In the genomic region with DNA sequence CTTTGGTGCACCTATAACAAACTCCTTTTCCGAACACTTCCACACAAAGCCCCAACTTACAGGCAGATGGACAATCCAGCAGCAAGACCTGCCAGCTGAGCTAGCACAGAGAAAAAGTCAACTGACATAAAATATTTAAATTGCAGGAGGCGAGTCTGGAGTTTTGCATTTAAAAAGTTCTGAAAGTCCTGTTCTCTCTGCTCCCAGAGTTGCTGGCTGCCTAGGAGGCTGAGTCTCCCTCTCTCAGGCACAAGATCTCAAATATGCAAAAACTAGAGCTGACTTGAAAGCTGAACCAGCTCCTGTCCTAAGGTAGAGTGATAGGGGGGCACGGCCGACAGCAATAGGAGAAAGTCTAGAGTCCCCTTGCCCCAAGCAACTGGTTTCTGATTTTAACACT, we compare ENCODE assay signal across 11 cellular contexts. TPM values are rescaled to one million over a fixed set of nuclear protein-coding genes. Genes with fewer than 3 reads are reported as not detected.
DNase-seq lines count a peak whose midpoint lies in the region; ATAC-seq and TF ChIP-seq lines count a peak whose summit lies in the region.
"Had no signal": no experiment of that assay in that cellular context is flagged by ENCODE, and none has a peak within 500 bp of the region (broad histone marks: within the 10 kb centered on the region; RNA-seq: fewer than 3 reads in every experiment).

No MANE protein-coding gene starts in this region.

- no peaks in the 10 kb centered on the region for H4K20me1 ChIP-seq in SK-N-SH (ENCODE audit: insufficient read depth)

- TF ChIP-seq CTCF in AG04450 (IDR thresholded peaks at IDR 0.05; ENCODE audit: low read depth, low read length) = no peak
- TF ChIP-seq CTCF in SK-N-SH (IDR thresholded peaks at IDR 0.05) = no peak
- TF ChIP-seq CTCF in glutamatergic neuron (IDR thresholded peaks at IDR 0.05; ENCODE audit: partially characterized antibody, unreplicated experiment) = no peak
- no peak for TF ChIP-seq CTCF in osteocyte (IDR thresholded peaks at IDR 0.05)

- H3K27me3 Mint-ChIP-seq in glutamatergic neuron (ENCODE audit: unreplicated experiment) = peaks cover 4% of the 10 kb centered on the region
- no peaks in the 10 kb centered on the region for H3K27me3 Mint-ChIP-seq in osteocyte (ENCODE audit: unreplicated experiment)
- peaks cover 21% of the 10 kb centered on the region for H3K27me3 Mint-ChIP-seq in activated T-helper 17 cell treated with anti-CD3 and anti-CD28 coated beads, Interleukin-2, amount 50 U/mL, for 72 hours

- H3K9me3 ChIP-seq in AG04450 (ENCODE audit: control insufficient read depth, insufficient read depth, low read length) (no peaks in the 10 kb centered on the region), SK-N-SH (no peaks in the 10 kb centered on the region)

- peak overlapping the region; percentile 57; the same call in 1 of the 2 replicates for H3K9ac ChIP-seq in SK-N-SH

- no peak for ATAC-seq in activated T-helper 17 cell treated with anti-CD3 and anti-CD28 coated beads, Interleukin-2, amount 50 U/mL, for 72 hours (replicated peaks)
- ATAC-seq: activated T-cell treated with anti-CD3 and anti-CD28 coated beads, Interleukin-2, amount 50 U/mL, for 4 hours had no signal

- H3K4me3 ChIP-seq in AG04450 (ENCODE audit: low read depth, low read length) (peak overlapping the region; percentile 74), SK-N-SH (ENCODE audit: low read depth in 2 of 2, low read length in 1 of 2) (peak overlapping the region; percentile 35 to 64; a peak in 3 of 4 replicates)

- peak overlapping the region; percentile 81 for H3K4me2 ChIP-seq in SK-N-SH

- CTCF ChIA-PET in AG04450 (lab: Charles Lee) = interaction anchor here (0.7 to 1.6 kb wide), 2 partner anchors 255 to 427 kb away, joined by 3 to 17 read pairs; no protein-coding TSS in a partner anchor
- CTCF ChIA-PET in SK-N-SH (lab: Yijun Ruan, JAX) = no interaction called here

- POLR2A ChIA-PET in AG04450 (lab: Yijun Ruan, JAX) (interaction anchor here (0.6 kb wide), 1 partner anchor 106 kb away, joined by 5 read pairs; no protein-coding TSS in a partner anchor), SK-N-SH (lab: Yijun Ruan, JAX) (no interaction called here)

- H3K27ac ChIP-seq in AG04450 (ENCODE audit: low read depth, low read length) (peak overlapping the region; percentile 42), SK-N-SH (ENCODE audit: low read depth in 2 of 2, low read length in 1 of 2) (peak overlapping the region in 1 of 2 experiments; percentile 70; a peak in 2 of 4 replicates)
- H3K27ac ChIP-seq: C4-2B had no signal

- peak overlapping the region; percentile 3 for H3K27ac Mint-ChIP-seq in glutamatergic neuron (ENCODE audit: unreplicated experiment)
- peak overlapping the region; percentile 62 for H3K27ac Mint-ChIP-seq in osteocyte (ENCODE audit: unreplicated experiment)
- no peak overlapping the region for H3K27ac Mint-ChIP-seq in activated T-helper 17 cell treated with anti-CD3 and anti-CD28 coated beads, Interleukin-2, amount 50 U/mL, for 72 hours

- H3K9me2 ChIP-seq in SK-N-SH = no peaks in the 10 kb centered on the region

- DNase-seq in AG04450 (ENCODE audit: low read depth, low spot score) = no peak
- DNase-seq in SK-N-SH = no peak
- DNase-seq in glutamatergic neuron = no peak
- no peak for DNase-seq in osteocyte (ENCODE audit: extremely low spot score, unreplicated experiment)
- no peak for DNase-seq in NCI-H2227 (lab: John Stamatoyannopoulos, UW; ENCODE audit: unreplicated experiment)
- DNase-seq in NCI-H1417 treated with DMSO at 0.1 percent for 48 hours (lab: John Stamatoyannopoulos, UW) = no peak
- DNase-seq in kidney glomerular epithelial cell (lab: John Stamatoyannopoulos, UW) = no peak
- DNase-seq: activated T-cell treated with anti-CD3 and anti-CD28 coated beads, Interleukin-2, amount 50 U/mL, for 4 hours; SW 1271 had no signal

- peak overlapping the region; percentile 20; the same call in 1 of the 2 replicates for H2AFZ ChIP-seq in SK-N-SH (ENCODE audit: low read depth)

- peaks cover 2% of the 10 kb centered on the region for H3K9me3 Mint-ChIP-seq in glutamatergic neuron (ENCODE audit: unreplicated experiment)
- no peaks in the 10 kb centered on the region for H3K9me3 Mint-ChIP-seq in osteocyte (ENCODE audit: unreplicated experiment)
- H3K9me3 Mint-ChIP-seq in activated T-helper 17 cell treated with anti-CD3 and anti-CD28 coated beads, Interleukin-2, amount 50 U/mL, for 72 hours = no peaks in the 10 kb centered on the region
- H3K9me3 Mint-ChIP-seq: activated T-cell treated with anti-CD3 and anti-CD28 coated beads, Interleukin-2, amount 50 U/mL, for 4 hours had no signal

- peaks cover 5 to 30% of the 10 kb centered on the region in 2 experiments; a peak in 3 of 4 replicates for H3K4me1 ChIP-seq in SK-N-SH (ENCODE audit: control insufficient read depth in 1 of 2, insufficient read depth in 2 of 2, low read depth in 1 of 2, low read length in 1 of 2)

- H3K4me1 Mint-ChIP-seq in glutamatergic neuron (ENCODE audit: low read depth, unreplicated experiment) = peaks cover 30% of the 10 kb centered on the region
- peaks cover 54% of the 10 kb centered on the region for H3K4me1 Mint-ChIP-seq in osteocyte (ENCODE audit: unreplicated experiment)
- H3K4me1 Mint-ChIP-seq in activated T-helper 17 cell treated with anti-CD3 and anti-CD28 coated beads, Interleukin-2, amount 50 U/mL, for 72 hours = no peaks in the 10 kb centered on the region

- peak overlapping the region; percentile 71 for H3K4me3 Mint-ChIP-seq in glutamatergic neuron (ENCODE audit: unreplicated experiment)
- peak overlapping the region; percentile 67 for H3K4me3 Mint-ChIP-seq in osteocyte (ENCODE audit: unreplicated experiment)
- no peak overlapping the region for H3K4me3 Mint-ChIP-seq in activated T-helper 17 cell treated with anti-CD3 and anti-CD28 coated beads, Interleukin-2, amount 50 U/mL, for 72 hours
- H3K4me3 Mint-ChIP-seq: activated T-cell treated with anti-CD3 and anti-CD28 coated beads, Interleukin-2, amount 50 U/mL, for 4 hours had no signal

- no peak for TF ChIP-seq EP300 in SK-N-SH (IDR thresholded peaks at IDR 0.05; ENCODE audit: borderline replicate concordance in 1 of 2, low read depth in 1 of 2, low read length in 1 of 2)

- no peak for TF ChIP-seq RAD21 in SK-N-SH (IDR thresholded peaks at IDR 0.05; ENCODE audit: low read length)

- H3K36me3 Mint-ChIP-seq in glutamatergic neuron (ENCODE audit: unreplicated experiment) (no peaks in the 10 kb centered on the region), osteocyte (ENCODE audit: unreplicated experiment) (no peaks in the 10 kb centered on the region)
- no peaks in the 10 kb centered on the region for H3K36me3 Mint-ChIP-seq in activated T-helper 17 cell treated with anti-CD3 and anti-CD28 coated beads, Interleukin-2, amount 50 U/mL, for 72 hours (ENCODE audit: low read depth)

- H3F3A ChIP-seq in SK-N-SH (replicated peaks; ENCODE audit: insufficient read depth) = peaks cover 15% of the 10 kb centered on the region

- H3K27me3 ChIP-seq in AG04450 (ENCODE audit: control insufficient read depth, insufficient read depth, low read length) = no peaks in the 10 kb centered on the region
- H3K27me3 ChIP-seq in SK-N-SH (ENCODE audit: insufficient read depth) = no peaks in the 10 kb centered on the region

- peaks cover 0 to 3% of the 10 kb centered on the region in 2 experiments for H3K36me3 ChIP-seq in SK-N-SH (replicated peaks in 1 of 2; ENCODE audit: control insufficient read depth in 1 of 2, insufficient read depth in 2 of 2, low read length in 1 of 2)

- H3K79me2 ChIP-seq in SK-N-SH (ENCODE audit: insufficient read depth) = peaks cover 56% of the 10 kb centered on the region

- WGBS in SK-N-SH (ENCODE audit: low lambda C conversion rate) = 64% methylated on average over 4 of the region's 4 CpGs

TF ChIP-seq in SK-N-SH, 30 proteins besides CTCF, POLR2A, EP300 and RAD21:
- TF ChIP-seq JUND (IDR thresholded peaks at IDR 0.05) (no peak), RCOR1 (IDR thresholded peaks at IDR 0.05; ENCODE audit: low read length) (no peak), GATA2 (CRISPR knock-in tag; IDR thresholded peaks at IDR 0.05) (no peak), FOXJ3 (CRISPR knock-in tag; IDR thresholded peaks at IDR 0.05) (no peak), ELF1 (IDR thresholded peaks at IDR 0.05) (no peak)

RNA-seq across cellular contexts. Expression of a gene that starts 1.1 kb away (rescaled TPM):
- 180 and 202 TPM in 2 replicates for polyA plus RNA-seq in AG04450 (2011; rRNA removed)
- 516 and 556 TPM in 2 replicates for polyA minus RNA-seq in AG04450 (2011; rRNA and poly(A)+ RNA removed)
- 11.0 and 18.5 TPM in 2 replicates for polyA plus RNA-seq in SK-N-SH (2012; rRNA removed)
- polyA plus RNA-seq in SK-N-SH (2012; cell fraction: cytosol; rRNA removed) = 9.3 and 12.4 TPM in 2 replicates
- polyA plus RNA-seq in SK-N-SH (2012; cell fraction: nucleus; rRNA removed) = 9.8 and 14.2 TPM in 2 replicates
- total RNA-seq in glutamatergic neuron (ENCODE audit: unreplicated experiment) = 3.1 TPM
- total RNA-seq in osteocyte = 5.2 and 8.7 TPM in 2 replicates
- total RNA-seq in activated T-helper 17 cell treated with anti-CD3 and anti-CD28 coated beads, Interleukin-2, amount 50 U/mL, for 72 hours = not detected
